ENCODE assay signal across 22 cellular contexts in the genomic region with DNA sequence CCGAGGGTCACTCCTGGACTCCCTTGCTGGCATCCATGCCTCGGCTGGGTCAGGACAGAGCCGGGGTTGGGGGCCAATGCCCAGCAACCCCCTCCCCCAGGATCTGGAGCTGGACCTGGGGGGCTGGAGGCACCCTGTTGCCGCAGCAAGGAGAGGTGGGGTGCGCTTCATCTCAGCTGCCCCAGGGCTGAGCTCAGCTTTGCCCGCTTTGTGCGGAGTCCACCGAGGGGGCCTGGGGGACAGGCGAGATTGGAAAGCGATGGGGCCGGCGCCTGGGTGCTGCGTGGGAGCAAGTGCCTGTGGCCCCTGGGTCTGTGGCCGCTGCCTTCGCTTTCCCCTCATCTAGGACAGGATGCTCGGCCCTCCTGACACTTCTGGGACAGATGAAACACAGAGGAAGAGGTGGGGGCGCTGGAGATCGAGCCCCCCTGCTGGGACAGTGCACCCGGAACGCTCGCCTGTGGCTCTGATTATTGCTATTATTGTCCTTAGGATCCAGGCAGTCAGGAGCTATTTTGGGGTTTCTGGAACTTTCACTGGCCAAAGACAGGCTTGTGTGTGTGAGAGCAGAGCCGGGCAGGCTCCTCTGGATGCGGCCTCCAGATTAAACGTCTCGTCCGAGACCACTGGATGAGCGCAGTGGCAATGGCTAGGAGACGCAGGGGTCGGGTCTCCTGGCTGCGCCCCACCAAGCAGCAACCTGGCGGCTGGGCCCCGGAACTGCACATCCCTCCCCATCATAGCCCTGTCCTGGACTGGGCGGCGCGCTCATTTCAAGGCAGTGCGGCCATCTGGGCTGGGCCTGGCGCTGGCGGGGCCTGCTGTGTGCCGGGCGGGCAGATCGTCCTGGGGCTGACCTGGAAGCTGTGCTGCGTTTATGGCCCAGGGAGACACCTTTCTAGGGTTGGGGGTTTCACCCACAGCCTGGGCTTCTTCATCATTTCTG. TPM values are rescaled to one million over a fixed set of nuclear protein-coding genes. Genes with fewer than 3 reads are reported as not detected.
DNase-seq lines count a peak whose midpoint lies in the region; ATAC-seq and TF ChIP-seq lines count a peak whose summit lies in the region.
"Had no signal": no experiment of that assay in that cellular context is flagged by ENCODE, and none has a peak within 500 bp of the region (broad histone marks: within the 10 kb centered on the region; RNA-seq: fewer than 3 reads in every experiment).

No MANE protein-coding gene starts in this region.

- H3K27ac ChIP-seq in coronary artery (peak overlapping the region; percentile 74), neuronal stem cell (replicated peaks; ENCODE audit: low read length) (no peak overlapping the region), aorta (ENCODE audit: low read depth in 1 of 2, low read length in 2 of 2) (peak overlapping the region; percentile 1 to 41), OCI-LY7 (ENCODE audit: low read depth, low read length, poor library complexity, severe bottlenecking) (no peak overlapping the region)
- H3K27ac ChIP-seq: SJSA1 had no signal

- H3K27me3 ChIP-seq in neuronal stem cell (ENCODE audit: control insufficient read depth in 3 of 3, insufficient read depth in 3 of 3, low read depth in 1 of 3, low read length in 3 of 3) (peaks cover 0 to 86% (median 0%) of the 10 kb centered on the region in 3 experiments), aorta (ENCODE audit: control insufficient read depth in 1 of 2, insufficient read depth in 2 of 2, low read length in 1 of 2) (no peaks in the 10 kb centered on the region)
- H3K27me3 ChIP-seq: MG63, SJSA1 had no signal

- peak overlapping the region; percentile 77 for H3K23ac ChIP-seq in neuronal stem cell (ENCODE audit: low read depth, low read length, poor library complexity)

- H2AFZ ChIP-seq in neuronal stem cell (ENCODE audit: low read length) (no peak overlapping the region), OCI-LY7 (ENCODE audit: low read length) (no peak overlapping the region)

- H3K79me1 ChIP-seq in neuronal stem cell (ENCODE audit: low read depth, low read length) = peaks cover 8% of the 10 kb centered on the region

- CTCF ChIA-PET in WTC11 (lab: Charles Lee) = interaction anchor here (0.5 to 1.2 kb wide), 2 partner anchors 342 to 509 kb away, joined by 3 to 4 read pairs; no protein-coding TSS in a partner anchor
- CTCF ChIA-PET in OCI-LY7 (lab: Charles Lee; ENCODE audit: unreplicated experiment) = no interaction called here

- H2AK5ac ChIP-seq in neuronal stem cell (ENCODE audit: low read depth, low read length) = peak overlapping the region; percentile 67

- no peak overlapping the region for H4K91ac ChIP-seq in neuronal stem cell (ENCODE audit: low read depth, low read length, poor library complexity)

- no peaks in the 10 kb centered on the region for H3K36me3 ChIP-seq in neuronal stem cell (replicated peaks in 1 of 2; ENCODE audit: control insufficient read depth in 2 of 2, insufficient read depth in 2 of 2, low read length in 2 of 2)
- H3K36me3 ChIP-seq in aorta (ENCODE audit: control insufficient read depth in 1 of 2, insufficient read depth in 2 of 2, low read length in 1 of 2) = no peaks in the 10 kb centered on the region
- H3K36me3 ChIP-seq in OCI-LY7 (ENCODE audit: insufficient read depth, low read length) = no peaks in the 10 kb centered on the region
- H3K36me3 ChIP-seq: MG63, SJSA1 had no signal

- H4K8ac ChIP-seq in neuronal stem cell (ENCODE audit: low read depth, low read length) = no peak overlapping the region

- no peak overlapping the region for H3K4me2 ChIP-seq in neuronal stem cell (ENCODE audit: insufficient read depth, low read length, poor library complexity, severe bottlenecking)
- no peak overlapping the region for H3K4me2 ChIP-seq in OCI-LY7 (ENCODE audit: low read length)

- no peak overlapping the region for H2BK5ac ChIP-seq in neuronal stem cell (ENCODE audit: low read length)

- ATAC-seq in WTC11 (peak; percentile 71), aorta (ENCODE audit: low FRiP score) (peak; percentile 45)
- ATAC-seq: PC-3 had no signal

- H3K4me1 ChIP-seq in neuronal stem cell (ENCODE audit: control insufficient read depth in 2 of 2, insufficient read depth in 1 of 2, low read depth in 1 of 2, low read length in 2 of 2) (peaks cover 0 to 27% of the 10 kb centered on the region in 2 donors), aorta (ENCODE audit: control insufficient read depth in 1 of 2, insufficient read depth in 2 of 2, low read length in 2 of 2) (no peaks in the 10 kb centered on the region), OCI-LY7 (ENCODE audit: insufficient read depth, low read length, poor library complexity, severe bottlenecking) (no peaks in the 10 kb centered on the region)
- H3K4me1 ChIP-seq: SJSA1 had no signal

- H3K4ac ChIP-seq in neuronal stem cell (ENCODE audit: low read length) = no peak overlapping the region

- no peak overlapping the region for H3K27ac Mint-ChIP-seq in WTC11
- no peak overlapping the region for H3K27ac Mint-ChIP-seq in activated naive CD8-positive, alpha-beta T cell treated with anti-CD3 and anti-CD28 coated beads for 36 hours
- H3K27ac Mint-ChIP-seq: CD4-positive, alpha-beta memory T cell had no signal

- H3K36me3 Mint-ChIP-seq in WTC11 = no peaks in the 10 kb centered on the region
- H3K36me3 Mint-ChIP-seq in activated naive CD8-positive, alpha-beta T cell treated with anti-CD3 and anti-CD28 coated beads for 36 hours = no peaks in the 10 kb centered on the region
- H3K36me3 Mint-ChIP-seq: CD4-positive, alpha-beta memory T cell had no signal

- TF ChIP-seq CTCF in WTC11 (IDR thresholded peaks at IDR 0.05) = no peak
- no peak for TF ChIP-seq CTCF in coronary artery (IDR thresholded peaks at IDR 0.05)
- no peak for TF ChIP-seq CTCF in OCI-LY7 (conservative IDR thresholded peaks at IDR 0.05; ENCODE audit: low read length)

- H3K4me1 Mint-ChIP-seq in WTC11 = 0 out of 2 replicates have a peak, but pooled peaks cover 4% of the 10 kb centered on the region
- peaks cover 4% of the 10 kb centered on the region for H3K4me1 Mint-ChIP-seq in activated naive CD8-positive, alpha-beta T cell treated with anti-CD3 and anti-CD28 coated beads for 36 hours

- no peak overlapping the region for H3K9ac ChIP-seq in neuronal stem cell (ENCODE audit: low read depth, low read length, poor library complexity)

- H3K9me3 Mint-ChIP-seq in WTC11 = no peaks in the 10 kb centered on the region
- no peaks in the 10 kb centered on the region for H3K9me3 Mint-ChIP-seq in activated naive CD8-positive, alpha-beta T cell treated with anti-CD3 and anti-CD28 coated beads for 36 hours
- H3K9me3 Mint-ChIP-seq: CD4-positive, alpha-beta memory T cell had no signal

- no peaks in the 10 kb centered on the region; the same call in 1 of the 2 replicates for H3K27me3 Mint-ChIP-seq in WTC11 (ENCODE audit: low read depth)
- peaks cover 19% of the 10 kb centered on the region for H3K27me3 Mint-ChIP-seq in activated naive CD8-positive, alpha-beta T cell treated with anti-CD3 and anti-CD28 coated beads for 36 hours

- H3K18ac ChIP-seq in neuronal stem cell (ENCODE audit: low read length) = peak overlapping the region; percentile 91

- H2BK15ac ChIP-seq in neuronal stem cell (ENCODE audit: low read length) = peak overlapping the region; percentile 65

- H3K4me3 Mint-ChIP-seq in WTC11 = no peak overlapping the region
- H3K4me3 Mint-ChIP-seq in activated naive CD8-positive, alpha-beta T cell treated with anti-CD3 and anti-CD28 coated beads for 36 hours = no peak overlapping the region
- H3K4me3 Mint-ChIP-seq: CD4-positive, alpha-beta memory T cell had no signal

- no peaks in the 10 kb centered on the region for H4K20me1 ChIP-seq in OCI-LY7 (ENCODE audit: insufficient read depth, low read length)

- intact Hi-C loops in aorta (cut with DNase I) (no loop called here), OCI-LY7 (cut with micrococcal nuclease; ENCODE audit: unreplicated experiment) (no loop called here)

- no peak overlapping the region for H2BK120ac ChIP-seq in neuronal stem cell (ENCODE audit: low read depth, low read length)

- H3K79me2 ChIP-seq in OCI-LY7 (ENCODE audit: insufficient read depth, low read depth, low read length) = no peaks in the 10 kb centered on the region

- peak overlapping the region; percentile 49 for H3K4me3 ChIP-seq in coronary artery
- no peak overlapping the region for H3K4me3 ChIP-seq in neuronal stem cell (ENCODE audit: low read length in 2 of 2)
- H3K4me3 ChIP-seq in aorta (ENCODE audit: low read length in 2 of 2) = no peak overlapping the region
- no peak overlapping the region for H3K4me3 ChIP-seq in OCI-LY7 (ENCODE audit: low read depth, low read length, poor library complexity, severe bottlenecking)
- H3K4me3 ChIP-seq: MG63, SJSA1 had no signal

- H3K9me3 ChIP-seq in neuronal stem cell (replicated peaks in 1 of 2; ENCODE audit: control insufficient read depth in 2 of 2, insufficient read depth in 1 of 2, low read depth in 1 of 2, low read length in 2 of 2) (peaks cover 0 to 1% of the 10 kb centered on the region in 2 donors), aorta (ENCODE audit: control insufficient read depth, low read length) (no peaks in the 10 kb centered on the region), OCI-LY7 (ENCODE audit: low read length) (no peaks in the 10 kb centered on the region)
- H3K9me3 ChIP-seq: MG63, SJSA1 had no signal

- no peak overlapping the region for H2BK12ac ChIP-seq in neuronal stem cell (ENCODE audit: low read length)

- H3K9me2 ChIP-seq in OCI-LY7 (ENCODE audit: insufficient read depth, low read length) = no peaks in the 10 kb centered on the region

- no CpG with 5 or more reads among the region's 42 CpGs for WGBS in neuronal stem cell (ENCODE audit: extremely low coverage in 2 of 2, insufficient read length in 2 of 2, insufficient replicate concordance in 1 of 2), 2 donors
- WGBS in aorta, 2 donors = 44 to 53% methylated on average over 42 of the region's 42 CpGs

- peak overlapping the region; percentile 87 for H3K14ac ChIP-seq in neuronal stem cell (ENCODE audit: low read length)

- DNase-seq in WTC11 (ENCODE audit: low spot score) (no peak), coronary artery (ENCODE audit: low spot score) (no peak), neuronal stem cell (ENCODE audit: low spot score) (no peak), aorta (no peak), NCI-H446 (lab: John Stamatoyannopoulos, UW) (no peak), OCI-LY7 (ENCODE audit: low spot score) (no peak)
- DNase-seq in activated naive CD8-positive, alpha-beta T cell treated with anti-CD3 and anti-CD28 coated beads for 36 hours = no peak
- DNase-seq: C1 segment of cervical spinal cord; CD4-positive, alpha-beta memory T cell; COR-L47; GOT3; HCEC 1CT; KG1; MG63; NCI-H1105 treated with DMSO at 0.1 percent for 48 hours; NCI-H146; NCI-H1930; NCI-H2107; NCI-H524 treated with DMSO at 0.1 percent for 48 hours; NCI-H774; PC-3 had no signal

- no TSS peak for BruUV-seq in OCI-LY7 (replicated peaks; lab: Mats Ljungman, UMichigan)

- POLR2A ChIA-PET in WTC11 (lab: Charles Lee) (no interaction called here), OCI-LY7 (lab: Charles Lee) (no interaction called here)

RNA-seq across cellular contexts. Expression of a gene that starts 13.8 kb away (rescaled TPM):
- total RNA-seq in WTC11 (2021) (1.1 to 1.6 TPM (median 1.3 TPM) in 3 replicates), aorta (10 to 100 TPM; 61.9 to 80.7 TPM), OCI-LY7 (2022) (not detected in 2 replicates)
- 7.9 TPM for polyA plus RNA-seq in neuronal stem cell (2013, experiment 1 of 2)
- 7.6 TPM for polyA plus RNA-seq in neuronal stem cell (2013, experiment 2 of 2)
- polyA plus RNA-seq in aorta = 10 to 100 TPM in 1 of 2 donors, 1 to 10 TPM in 1; 5.0 to 21.1 TPM
- not detected in 2 replicates for total RNA-seq in OCI-LY7 (2014; rRNA removed; shearing (Covaris generic))
- under 1 TPM; 0.06 to 0.12 TPM for total RNA-seq in activated naive CD8-positive, alpha-beta T cell treated with anti-CD3 and anti-CD28 coated beads for 36 hours
- total RNA-seq: CD4-positive, alpha-beta memory T cell had no signal
- polyA plus RNA-seq: CD4-positive, alpha-beta memory T cell had no signal

Comparison
In these comparisons a context has a peak if more than half of its experiments do, and no peak if none do; other contexts are left out.
1. H3K27ac ChIP-seq: peak in coronary artery (2 of 2) and aorta (2 of 2); none in neuronal stem cell (single experiment) and OCI-LY7 (single experiment).
2. RNA of a gene that starts 13.8 kb away (total RNA-seq): 61.9 to 80.7 TPM in aorta; 1.1 to 1.6 TPM in WTC11, 0.06 to 0.12 TPM in activated naive CD8-positive, alpha-beta T cell treated with anti-CD3 and anti-CD28 coated beads for 36 hours and not detected in OCI-LY7; every median in the first group is over 10 times any median in the second.